Comparison of ENCODE assay signal across 28 cellular contexts in the genomic region with DNA sequence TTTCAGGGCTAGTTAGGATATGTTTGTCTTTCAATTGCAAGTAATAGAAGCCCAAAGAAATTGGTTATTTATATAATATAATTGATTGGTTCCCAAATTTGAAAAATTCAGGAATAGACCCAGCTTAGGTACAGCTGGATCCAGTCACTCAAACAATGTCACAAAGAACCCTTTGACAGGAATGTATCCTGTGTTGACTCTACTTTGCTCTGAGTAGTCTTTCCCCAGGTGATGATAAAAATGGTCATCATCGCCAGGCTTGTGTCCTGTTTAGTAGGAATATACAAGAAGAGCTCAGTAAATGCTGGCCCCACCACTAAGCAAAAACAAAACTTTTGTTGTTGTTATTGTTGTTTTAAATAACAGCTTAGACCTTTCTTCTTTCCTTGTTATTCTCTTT.
"Had no signal": no experiment of that assay in that cellular context is flagged by ENCODE, and none has a peak within 500 bp of the region (broad histone marks: within the 10 kb centered on the region; RNA-seq: fewer than 3 reads in every experiment).

No MANE protein-coding gene starts in this region.

- H3K4me3 Mint-ChIP-seq: activated CD4-positive, alpha-beta memory T cell treated with anti-CD3 and anti-CD28 coated beads, Interleukin-2, amount 10 ng/mL, durations not matched to agents 7 days and 5 days; activated CD4-positive, alpha-beta T cell treated with anti-CD3 and anti-CD28 coated beads for 36 hours; activated CD4-positive, alpha-beta T cell treated with anti-CD3 and anti-CD28 coated beads, Interleukin-2, amount 10 ng/mL, durations not matched to agents 24 days and 14 days; activated naive CD8-positive, alpha-beta T cell; activated T-cell treated with anti-CD3 and anti-CD28 coated beads, Interleukin-2, amount 50 U/mL, for 24 hours; activated T-cell treated with anti-CD3 and anti-CD28 coated beads, Interleukin-2, amount 50 U/mL, for 72 hours; activated T-helper 17 cell treated with anti-CD3 and anti-CD28 coated beads, Interleukin-2, amount 50 U/mL, for 72 hours; effector memory CD8-positive, alpha-beta T cell had no signal

- H3K36me3 ChIP-seq: brain microvascular endothelial cell, esophagus muscularis mucosa, gastroesophageal sphincter, heart right ventricle had no signal

- H3K27me3 ChIP-seq: brain microvascular endothelial cell, esophagus muscularis mucosa, foreskin keratinocyte, gastroesophageal sphincter, heart right ventricle had no signal

- H3K27ac Mint-ChIP-seq: activated CD4-positive, alpha-beta memory T cell treated with anti-CD3 and anti-CD28 coated beads, Interleukin-2, amount 10 ng/mL, durations not matched to agents 7 days and 5 days; activated CD4-positive, alpha-beta T cell treated with anti-CD3 and anti-CD28 coated beads for 36 hours; activated CD4-positive, alpha-beta T cell treated with anti-CD3 and anti-CD28 coated beads, Interleukin-2, amount 10 ng/mL, durations not matched to agents 24 days and 14 days; activated naive CD8-positive, alpha-beta T cell; activated T-cell treated with anti-CD3 and anti-CD28 coated beads, Interleukin-2, amount 50 U/mL, for 24 hours; activated T-cell treated with anti-CD3 and anti-CD28 coated beads, Interleukin-2, amount 50 U/mL, for 72 hours; activated T-helper 17 cell treated with anti-CD3 and anti-CD28 coated beads, Interleukin-2, amount 50 U/mL, for 72 hours; effector memory CD8-positive, alpha-beta T cell had no signal

- H3K9me3 Mint-ChIP-seq: activated CD4-positive, alpha-beta memory T cell treated with anti-CD3 and anti-CD28 coated beads, Interleukin-2, amount 10 ng/mL, durations not matched to agents 7 days and 5 days; activated CD4-positive, alpha-beta T cell treated with anti-CD3 and anti-CD28 coated beads, Interleukin-2, amount 10 ng/mL, durations not matched to agents 24 days and 14 days; activated T-cell treated with anti-CD3 and anti-CD28 coated beads, Interleukin-2, amount 50 U/mL, for 24 hours; activated T-cell treated with anti-CD3 and anti-CD28 coated beads, Interleukin-2, amount 50 U/mL, for 72 hours; activated T-helper 17 cell treated with anti-CD3 and anti-CD28 coated beads, Interleukin-2, amount 50 U/mL, for 72 hours; effector memory CD8-positive, alpha-beta T cell had no signal

- ATAC-seq: activated CD4-positive, alpha-beta T cell treated with anti-CD3 and anti-CD28 coated beads for 36 hours; activated T-cell treated with anti-CD3 and anti-CD28 coated beads, Interleukin-2, amount 50 U/mL, for 72 hours; activated T-helper 17 cell treated with anti-CD3 and anti-CD28 coated beads, Interleukin-2, amount 50 U/mL, for 72 hours; effector memory CD8-positive, alpha-beta T cell; foreskin keratinocyte; gastroesophageal sphincter; heart right ventricle had no signal

- H3K4me1 ChIP-seq: esophagus muscularis mucosa, foreskin keratinocyte, gastroesophageal sphincter, heart right ventricle had no signal

- H3K4me3 ChIP-seq: esophagus muscularis mucosa, gastroesophageal sphincter, heart right ventricle had no signal

- H3K27ac ChIP-seq: brain microvascular endothelial cell, esophagus muscularis mucosa, foreskin keratinocyte, gastroesophageal sphincter, heart right ventricle had no signal

- H3K4me1 Mint-ChIP-seq: activated CD4-positive, alpha-beta memory T cell treated with anti-CD3 and anti-CD28 coated beads, Interleukin-2, amount 10 ng/mL, durations not matched to agents 7 days and 5 days; activated CD4-positive, alpha-beta T cell treated with anti-CD3 and anti-CD28 coated beads for 36 hours; activated CD4-positive, alpha-beta T cell treated with anti-CD3 and anti-CD28 coated beads, Interleukin-2, amount 10 ng/mL, durations not matched to agents 24 days and 14 days; activated T-helper 17 cell treated with anti-CD3 and anti-CD28 coated beads, Interleukin-2, amount 50 U/mL, for 72 hours had no signal

- DNase-seq: activated CD4-positive, alpha-beta memory T cell treated with anti-CD3 and anti-CD28 coated beads, Interleukin-2, amount 10 ng/mL, durations not matched to agents 7 days and 5 days; activated CD4-positive, alpha-beta T cell treated with anti-CD3 and anti-CD28 coated beads for 36 hours; activated CD4-positive, alpha-beta T cell treated with anti-CD3 and anti-CD28 coated beads, Interleukin-2, amount 10 ng/mL, durations not matched to agents 24 days and 14 days; activated CD4-positive, CD25-positive, alpha-beta regulatory T cell; activated CD4-positive, CD25-positive, alpha-beta regulatory T cell treated with anti-CD3 and anti-CD28 coated beads, Interleukin-2, amount 50 U/mL, for 72 hours; activated CD8-positive, alpha-beta memory T cell treated with anti-CD3 and anti-CD28 coated beads, Interleukin-2, amount 50 U/mL, for 48 hours; activated effector memory CD4-positive, alpha-beta T cell treated with Interleukin-2 at 50 U/mL for 16 hours; activated gamma-delta T cell treated with Interleukin-2 at 50 U/mL for 16 hours; activated naive CD4-positive, alpha-beta T cell treated with anti-CD3 and anti-CD28 coated beads, Interleukin-2, amount 50 U/mL, for 16 hours; activated naive CD4-positive, alpha-beta T cell treated with Interleukin-2 at 50 U/mL for 16 hours; activated T-cell treated with anti-CD3 and anti-CD28 coated beads for 4 hours; activated T-cell treated with anti-CD3 and anti-CD28 coated beads, Interleukin-2, amount 50 U/mL, for 24 hours; activated T-cell treated with anti-CD3 and anti-CD28 coated beads, Interleukin-2, amount 50 U/mL, for 72 hours; amniotic stem cell; anterior cingulate cortex; brain microvascular endothelial cell; cortex of kidney; dermis blood vessel endothelial cell; effector CD4-positive, alpha-beta T cell; effector memory CD8-positive, alpha-beta T cell; erythroblast; foreskin keratinocyte; heart right ventricle; T-helper 2 cell had no signal
